Comparison of ENCODE assay signal across 24 cellular contexts in genomic region chr4:152004801-152005200, GRCh38.
"Had no signal": no experiment of that assay in that cellular context is flagged by ENCODE, and none has a peak within 500 bp of the region (broad histone marks: within the 10 kb centered on the region; RNA-seq: fewer than 3 reads in every experiment).

No MANE protein-coding gene starts in this region.

- H3K4me1 ChIP-seq: colonic mucosa, foreskin keratinocyte, gastrocnemius medialis had no signal

- ATAC-seq: effector memory CD8-positive, alpha-beta T cell; esophagus mucosa; foreskin keratinocyte; gastrocnemius medialis; gastroesophageal sphincter; heart left ventricle; heart right ventricle had no signal

- H3K4me3 ChIP-seq: colonic mucosa, coronary artery, dorsolateral prefrontal cortex, esophagus muscularis mucosa, esophagus squamous epithelium, gastrocnemius medialis, gastroesophageal sphincter, heart left ventricle, heart right ventricle had no signal

- H3K36me3 ChIP-seq: colonic mucosa, esophagus muscularis mucosa, esophagus squamous epithelium, gastrocnemius medialis, gastroesophageal sphincter, heart left ventricle, heart right ventricle had no signal

- H3K9me3 ChIP-seq: colonic mucosa, esophagus muscularis mucosa, esophagus squamous epithelium, gastrocnemius medialis, gastroesophageal sphincter, heart left ventricle, heart right ventricle had no signal

- H3K9me3 Mint-ChIP-seq: dendritic cell treated with granulocyte-macrophage colony-stimulating factor and Interleukin-4, amounts not matched to agents 40 ng/mL and 50 ng/mL, for 4 days; effector memory CD8-positive, alpha-beta T cell had no signal

- H3K4me3 Mint-ChIP-seq: dendritic cell treated with granulocyte-macrophage colony-stimulating factor and Interleukin-4, amounts not matched to agents 40 ng/mL and 50 ng/mL, for 4 days; effector memory CD8-positive, alpha-beta T cell had no signal

- H3K27me3 ChIP-seq: colonic mucosa, esophagus squamous epithelium, gastrocnemius medialis, gastroesophageal sphincter, heart left ventricle, heart right ventricle had no signal

- DNase-seq: colonic mucosa; cortex of kidney; dermis blood vessel endothelial cell; dorsolateral prefrontal cortex; effector CD4-positive, alpha-beta T cell; effector CD8-positive, alpha-beta T cell; effector memory CD4-positive, alpha-beta T cell; effector memory CD8-positive, alpha-beta T cell; erythroblast; esophagus squamous epithelium; foreskin fibroblast; foreskin keratinocyte; foreskin melanocyte; gastrocnemius medialis; glutamatergic neuron; head of caudate nucleus; heart left ventricle; heart right ventricle had no signal

- H3K27ac Mint-ChIP-seq: dendritic cell treated with granulocyte-macrophage colony-stimulating factor and Interleukin-4, amounts not matched to agents 40 ng/mL and 50 ng/mL, for 4 days; effector memory CD8-positive, alpha-beta T cell had no signal

- H3K27ac ChIP-seq: colonic mucosa, coronary artery, epithelial cell of prostate, esophagus muscularis mucosa, esophagus squamous epithelium, foreskin keratinocyte, gastrocnemius medialis, gastroesophageal sphincter, heart left ventricle, heart right ventricle had no signal
